13 cellular contexts compared by ENCODE assay signal in genomic region chr3:14429689-14430452, GRCh38. TPM values are rescaled to one million over a fixed set of nuclear protein-coding genes. Genes with fewer than 3 reads are reported as not detected.
DNase-seq lines count a peak whose midpoint lies in the region; ATAC-seq and TF ChIP-seq lines count a peak whose summit lies in the region.
"Had no signal": no experiment of that assay in that cellular context is flagged by ENCODE, and none has a peak within 500 bp of the region (broad histone marks: within the 10 kb centered on the region; RNA-seq: fewer than 3 reads in every experiment).

No MANE protein-coding gene starts in this region.

- peaks cover 8% of the 10 kb centered on the region for H3K36me3 ChIP-seq in BLaER1
- H3K36me3 ChIP-seq in DOHH2 (ENCODE audit: control insufficient read depth, low read length): peaks cover 43% of the 10 kb centered on the region

- DNase-seq in activated T-helper 2 cell treated with anti-CD3 and anti-CD28 coated beads, Interferon-gamma antibody, Interleukin-2, Interleukin-4, amounts not matched to agents 10 μg/mL and 5 μg/mL and 100 μg/mL, durations not matched to agents 14 hours and 24 hours and 36 hours (ENCODE audit: low spot score): no peak
- DNase-seq in natural killer cell (no peak), inferior parietal cortex (ENCODE audit: extremely low spot score) (no peak), NCI-H1105 treated with DMSO at 0.1 percent for 48 hours (lab: John Stamatoyannopoulos, UW) (no peak)
- DNase-seq in effector CD8-positive, alpha-beta T cell (lab: John Stamatoyannopoulos, UW): no peak
- DNase-seq: activated T-cell treated with anti-CD3 and anti-CD28 coated beads, Interleukin-2, amount 50 U/mL, for 1 hour; NCI-H2171 treated with DMSO at 0.1 percent for 48 hours; stimulated activated naive CD4-positive, alpha-beta T cell had no signal

- H3F3A ChIP-seq in DOHH2 (ENCODE audit: control insufficient read depth, insufficient read depth): peaks cover 58% of the 10 kb centered on the region

- H3K4me2 ChIP-seq in BLaER1: peak overlapping the region; percentile 87
- H3K4me2 ChIP-seq in DOHH2 (ENCODE audit: low read length): peak overlapping the region; percentile 75

- no peak overlapping the region for H3K9ac ChIP-seq in BLaER1

- peaks cover 22% of the 10 kb centered on the region for H3K36me3 Mint-ChIP-seq in activated T-helper 2 cell treated with anti-CD3 and anti-CD28 coated beads, Interferon-gamma antibody, Interleukin-2, Interleukin-4, amounts not matched to agents 10 μg/mL and 5 μg/mL and 100 μg/mL, durations not matched to agents 14 hours and 24 hours and 36 hours (ENCODE audit: low read depth)
- no peaks in the 10 kb centered on the region for H3K36me3 Mint-ChIP-seq in natural killer cell

- peak overlapping the region; percentile 76 for H3K27ac Mint-ChIP-seq in activated T-helper 2 cell treated with anti-CD3 and anti-CD28 coated beads, Interferon-gamma antibody, Interleukin-2, Interleukin-4, amounts not matched to agents 10 μg/mL and 5 μg/mL and 100 μg/mL, durations not matched to agents 14 hours and 24 hours and 36 hours
- H3K27ac Mint-ChIP-seq in natural killer cell: peak overlapping the region; percentile 96 to 97

- H3K9me3 Mint-ChIP-seq in activated T-helper 2 cell treated with anti-CD3 and anti-CD28 coated beads, Interferon-gamma antibody, Interleukin-2, Interleukin-4, amounts not matched to agents 10 μg/mL and 5 μg/mL and 100 μg/mL, durations not matched to agents 14 hours and 24 hours and 36 hours: no peaks in the 10 kb centered on the region
- no peaks in the 10 kb centered on the region for H3K9me3 Mint-ChIP-seq in natural killer cell

- H3K27me3 ChIP-seq in BLaER1: no peaks in the 10 kb centered on the region
- no peaks in the 10 kb centered on the region for H3K27me3 ChIP-seq in DOHH2 (ENCODE audit: control insufficient read depth, low read length)

- no peak overlapping the region for H3K27ac ChIP-seq in BLaER1
- peak overlapping the region; percentile 83 for H3K27ac ChIP-seq in DOHH2 (ENCODE audit: low read depth, low read length)
- H3K27ac ChIP-seq: C4-2B had no signal

- no peak for ATAC-seq in natural killer cell
- no peak for ATAC-seq in HG03045 (IDR thresholded peaks at IDR 0.05; ENCODE audit: unreplicated experiment)

- H3K9me2 ChIP-seq in DOHH2 (replicated peaks; ENCODE audit: control insufficient read depth, low read length): no peaks in the 10 kb centered on the region

- H3K9me3 ChIP-seq in BLaER1 (no peaks in the 10 kb centered on the region), DOHH2 (ENCODE audit: control insufficient read depth, insufficient read depth, low read length) (no peaks in the 10 kb centered on the region)

- H3K4me1 ChIP-seq in BLaER1: peaks cover 97% of the 10 kb centered on the region
- H3K4me1 ChIP-seq in DOHH2 (ENCODE audit: control insufficient read depth, low read length): peaks cover 90% of the 10 kb centered on the region

- H3K4me3 Mint-ChIP-seq in activated T-helper 2 cell treated with anti-CD3 and anti-CD28 coated beads, Interferon-gamma antibody, Interleukin-2, Interleukin-4, amounts not matched to agents 10 μg/mL and 5 μg/mL and 100 μg/mL, durations not matched to agents 14 hours and 24 hours and 36 hours (ENCODE audit: low read depth): peak overlapping the region; percentile 17
- H3K4me3 Mint-ChIP-seq in natural killer cell: peak overlapping the region; percentile 42

- peaks cover 90% of the 10 kb centered on the region for H3K4me1 Mint-ChIP-seq in activated T-helper 2 cell treated with anti-CD3 and anti-CD28 coated beads, Interferon-gamma antibody, Interleukin-2, Interleukin-4, amounts not matched to agents 10 μg/mL and 5 μg/mL and 100 μg/mL, durations not matched to agents 14 hours and 24 hours and 36 hours (ENCODE audit: low read depth)
- H3K4me1 Mint-ChIP-seq in natural killer cell: peaks cover 86 to 98% of the 10 kb centered on the region in 2 donors

- H3K79me2 ChIP-seq in DOHH2 (ENCODE audit: control insufficient read depth, low read length): peaks cover 91% of the 10 kb centered on the region

- H3K4me3 ChIP-seq in BLaER1 (no peak overlapping the region), DOHH2 (ENCODE audit: low read length) (peak overlapping the region; percentile 50; the same call in 1 of the 2 replicates)
- H3K4me3 ChIP-seq: lung had no signal

- TF ChIP-seq CTCF in DOHH2 (IDR thresholded peaks at IDR 0.05; ENCODE audit: low read depth, low read length, poor library complexity, severe bottlenecking): no peak
- no peak for TF ChIP-seq CTCF in natural killer cell (IDR thresholded peaks at IDR 0.05)

- no peaks in the 10 kb centered on the region for H3K27me3 Mint-ChIP-seq in activated T-helper 2 cell treated with anti-CD3 and anti-CD28 coated beads, Interferon-gamma antibody, Interleukin-2, Interleukin-4, amounts not matched to agents 10 μg/mL and 5 μg/mL and 100 μg/mL, durations not matched to agents 14 hours and 24 hours and 36 hours (ENCODE audit: low read depth)
- no peaks in the 10 kb centered on the region for H3K27me3 Mint-ChIP-seq in natural killer cell (ENCODE audit: low read depth in 2 of 2)

- H4K20me1 ChIP-seq in BLaER1: peaks cover 98% of the 10 kb centered on the region
- H4K20me1 ChIP-seq in DOHH2 (ENCODE audit: control insufficient read depth, insufficient read depth, low read depth, low read length): peaks cover 24% of the 10 kb centered on the region

- intact Hi-C loops in activated T-helper 2 cell treated with anti-CD3 and anti-CD28 coated beads, Interferon-gamma antibody, Interleukin-2, Interleukin-4, amounts not matched to agents 10 μg/mL and 5 μg/mL and 100 μg/mL, durations not matched to agents 14 hours and 24 hours and 36 hours (cut with micrococcal nuclease): loop anchor here (10.0 kb wide), 1 partner anchor 305 kb away; the partner anchor contains the start of genes CHCHD4 and TMEM43
- intact Hi-C loops in natural killer cell (cut with micrococcal nuclease): loop anchor here (5.0 kb wide), 2 partner anchors 667 to 1768 kb away; partner anchors contain the start of genes RAF1 and RBSN

RNA-seq across cellular contexts. Expression of gene SLC6A6, which starts 27.5 kb away (rescaled TPM):
- total RNA-seq in activated T-helper 2 cell treated with anti-CD3 and anti-CD28 coated beads, Interferon-gamma antibody, Interleukin-2, Interleukin-4, amounts not matched to agents 10 μg/mL and 5 μg/mL and 100 μg/mL, durations not matched to agents 14 hours and 24 hours and 36 hours: 55.1 and 55.8 TPM in 2 replicates
- 10 to 100 TPM; 43.7 to 55.4 (median 50.1) TPM for total RNA-seq in natural killer cell
